8 cellular contexts compared by ENCODE assay signal in the genomic region with DNA sequence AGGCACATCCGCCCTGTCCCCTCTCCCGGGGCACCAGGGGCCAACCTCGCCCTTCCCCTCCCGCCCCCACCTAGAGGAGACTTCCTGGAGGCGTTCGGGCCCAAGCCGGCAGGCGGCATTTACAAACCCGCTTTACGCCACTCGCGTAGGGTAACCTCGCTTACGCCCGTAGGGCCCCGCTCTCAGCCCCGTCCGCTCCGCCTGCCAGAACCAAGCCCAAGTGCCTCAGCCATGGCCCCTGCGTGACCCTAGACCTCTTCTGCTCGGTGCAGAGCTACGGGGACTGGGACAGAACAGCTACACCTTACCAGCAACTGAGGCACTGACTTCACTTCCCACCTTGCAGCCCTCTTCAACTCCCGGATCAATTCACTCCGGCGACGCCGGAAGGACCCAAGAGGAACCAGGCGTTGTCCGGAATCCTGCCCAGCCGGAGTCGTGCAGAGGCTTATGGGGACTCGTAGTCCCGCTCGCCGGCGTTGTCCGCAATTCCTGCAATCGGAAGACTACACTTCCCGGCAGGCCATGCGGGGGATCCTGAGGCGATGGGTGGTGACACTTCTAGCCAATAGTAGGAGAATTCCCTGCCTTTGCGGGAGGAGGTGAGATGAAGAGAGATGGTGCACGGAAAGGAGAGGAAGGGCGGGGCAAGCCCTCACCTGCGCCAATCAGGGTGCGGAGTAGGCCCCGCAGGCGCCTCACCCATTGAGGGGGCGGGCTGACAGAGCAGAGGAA. TPM values are rescaled to one million over a fixed set of nuclear protein-coding genes. Genes with fewer than 3 reads are reported as not detected.
DNase-seq lines count a peak whose midpoint lies in the region; ATAC-seq and TF ChIP-seq lines count a peak whose summit lies in the region.

Gene PDCD10 (minus strand): TSS at position 395 of the 735 bp plus-strand sequence. CDS start 14,735 bp downstream, outside the sequence.

- ATAC-seq in HG02642 (IDR thresholded peaks at IDR 0.05; ENCODE audit: poor library complexity, unreplicated experiment) (peak; percentile 89), omental fat pad (ENCODE audit: low FRiP score) (peak; percentile 98)

- DNase-seq in GM12864 (ENCODE audit: low read depth) (peak; percentile 98), NCI-H1105 (lab: John Stamatoyannopoulos, UW) (peak; percentile 100), SKM-1 (lab: John Stamatoyannopoulos, UW; ENCODE audit: unreplicated experiment) (peak; percentile 98), glomerular visceral epithelial cell (ENCODE audit: extremely low spot score) (peak; percentile 98), omental fat pad (ENCODE audit: low spot score) (peak; percentile 88), testis (peak; percentile 99)
- peak; percentile 95 for DNase-seq in activated naive CD8-positive, alpha-beta T cell treated with anti-CD3 and anti-CD28 coated beads for 36 hours

- H3K4me3 Mint-ChIP-seq in activated naive CD8-positive, alpha-beta T cell treated with anti-CD3 and anti-CD28 coated beads for 36 hours, result no peak within 1 kb of the TSS

- H3K4me1 Mint-ChIP-seq in activated naive CD8-positive, alpha-beta T cell treated with anti-CD3 and anti-CD28 coated beads for 36 hours, result peaks cover 34% of the 10 kb centered on the region

- H3K36me3 Mint-ChIP-seq in activated naive CD8-positive, alpha-beta T cell treated with anti-CD3 and anti-CD28 coated beads for 36 hours, result peaks cover 9% of the 10 kb centered on the region

- no peaks in the 10 kb centered on the region for H3K4me1 ChIP-seq in testis

- peak within 1 kb of the TSS; percentile 75 to 87 for H3K27ac ChIP-seq in testis

- 0% methylated on average over 24 to 42 of the region's 49 CpGs for WGBS in testis, 2 donors

- H3K9me3 ChIP-seq in testis, result no peaks in the 10 kb centered on the region

- no peaks in the 10 kb centered on the region for H3K36me3 ChIP-seq in testis (ENCODE audit: low read depth, missing control alignments)

- intact Hi-C loops in testis (cut with DNase I; ENCODE audit: low total_unique reads), result no loop called here

- H3K4me3 ChIP-seq in GM12864 (ENCODE audit: low read depth, low read length) (peak within 1 kb of the TSS; percentile 81), testis (peak within 1 kb of the TSS; percentile 93 to 97)

- H3K27me3 Mint-ChIP-seq in activated naive CD8-positive, alpha-beta T cell treated with anti-CD3 and anti-CD28 coated beads for 36 hours, result no peaks in the 10 kb centered on the region

- H3K27me3 ChIP-seq in testis, result no peaks in the 10 kb centered on the region

- no peak for TF ChIP-seq POLR2A in testis (IDR thresholded peaks at IDR 0.05)

- TF ChIP-seq CTCF in GM12864 (IDR thresholded peaks at IDR 0.05; ENCODE audit: low read depth, low read length, missing control alignments) (peak; percentile 10), omental fat pad (IDR thresholded peaks at IDR 0.05) (no peak), testis (IDR thresholded peaks at IDR 0.05) (no peak)

- H3K9me3 Mint-ChIP-seq in activated naive CD8-positive, alpha-beta T cell treated with anti-CD3 and anti-CD28 coated beads for 36 hours, result no peaks in the 10 kb centered on the region

- H3K27ac Mint-ChIP-seq in activated naive CD8-positive, alpha-beta T cell treated with anti-CD3 and anti-CD28 coated beads for 36 hours, result no peak within 1 kb of the TSS

RNA-seq across cellular contexts. Expression of gene PDCD10, which starts in this region (rescaled TPM):
- total RNA-seq in activated naive CD8-positive, alpha-beta T cell treated with anti-CD3 and anti-CD28 coated beads for 36 hours, result 10 to 100 TPM; 78.7 to 88.7 TPM
- total RNA-seq in omental fat pad (10 to 100 TPM; 46.7 to 66.8 (median 58.0) TPM), testis (10 to 100 TPM; 59.4 to 64.7 TPM)
- polyA plus RNA-seq in testis (ENCODE audit: insufficient read depth, low read depth, low replicate concordance), result 62.8 TPM

Comparison
In these comparisons a context has a peak if more than half of its experiments do, and no peak if none do; other contexts are left out.
1. Peak in every context shown above with its lines: DNase-seq, ATAC-seq, H3K4me3 ChIP-seq and H3K27ac ChIP-seq.